1 cellular context compared by ENCODE assay signal in the genomic region with DNA sequence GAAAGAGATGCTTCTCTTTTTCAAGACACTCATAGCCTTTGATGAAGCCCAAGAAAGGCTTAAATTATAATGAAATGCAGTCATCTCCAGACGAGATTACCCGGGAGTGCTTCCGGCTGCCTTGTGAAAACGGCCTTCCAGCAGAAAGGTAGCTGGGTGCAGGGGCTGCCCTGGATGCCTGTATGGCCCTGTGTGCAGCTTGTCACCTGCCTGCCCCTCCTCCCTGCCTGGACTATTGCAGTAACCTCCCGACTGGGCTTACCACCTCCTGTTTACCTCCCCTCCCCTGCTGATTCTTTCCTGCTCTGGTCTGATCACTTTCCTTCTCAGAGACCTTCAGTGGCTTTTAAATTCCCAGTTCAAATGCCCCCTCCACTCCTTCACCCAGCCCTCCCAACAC.
TF ChIP-seq lines count a peak whose summit lies in the region.

No MANE protein-coding gene starts in this region.

TF ChIP-seq in SK-N-SH treated with all-trans-retinoic acid at 6 μM for 48 hours, 23 proteins besides CTCF, POLR2A, EP300 and RAD21:
- TF ChIP-seq CSDC2 (CRISPR knock-in tag; IDR thresholded peaks at IDR 0.05): no peak
- no peak for TF ChIP-seq TOX (CRISPR knock-in tag; IDR thresholded peaks at IDR 0.05; ENCODE audit: borderline replicate concordance)
- no peak for TF ChIP-seq ARNTL (CRISPR knock-in tag; IDR thresholded peaks at IDR 0.05; ENCODE audit: borderline replicate concordance, low read depth)
- no peak for TF ChIP-seq ESRRG (CRISPR knock-in tag; IDR thresholded peaks at IDR 0.05)
- no peak for TF ChIP-seq OSR1 (CRISPR knock-in tag; IDR thresholded peaks at IDR 0.05)
- TF ChIP-seq CSRNP3 (CRISPR knock-in tag; IDR thresholded peaks at IDR 0.05): no peak
- TF ChIP-seq POU6F1 (CRISPR knock-in tag; IDR thresholded peaks at IDR 0.05; ENCODE audit: borderline replicate concordance, low read depth): no peak
- TF ChIP-seq RARB (CRISPR knock-in tag; IDR thresholded peaks at IDR 0.05): no peak
- no peak for TF ChIP-seq ZNF70 (CRISPR knock-in tag; IDR thresholded peaks at IDR 0.05)
- no peak for TF ChIP-seq ZC3H10 (CRISPR knock-in tag; IDR thresholded peaks at IDR 0.05)
